8 cellular contexts compared by ENCODE assay signal in the genomic region with DNA sequence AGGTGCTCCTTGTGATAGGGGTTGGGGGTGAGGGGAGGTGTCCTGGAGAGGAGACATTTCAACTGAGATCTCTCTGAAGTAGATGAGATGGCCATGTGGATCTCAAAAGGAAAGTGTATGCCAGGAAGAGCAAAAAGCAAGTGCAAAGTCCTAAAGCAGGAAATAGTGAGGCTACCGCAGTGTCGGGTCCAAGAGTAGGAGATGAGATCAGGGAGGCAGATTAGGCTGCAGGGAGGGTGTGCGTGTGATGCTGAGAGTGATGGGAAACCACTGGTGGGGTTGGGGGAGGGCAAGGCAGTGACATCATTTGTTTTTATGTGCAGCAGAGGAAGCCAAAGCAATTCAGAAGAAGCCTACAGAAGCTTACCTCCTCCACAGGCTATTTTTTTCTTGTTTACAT. TPM values are rescaled to one million over a fixed set of nuclear protein-coding genes. Genes with fewer than 3 reads are reported as not detected.
A peak's percentile ranks its signal among the peaks of the same experiment; 100 is the strongest.
DNase-seq lines count a peak whose midpoint lies in the region; ATAC-seq, FAIRE-seq and TF ChIP-seq lines count a peak whose summit lies in the region.

No MANE protein-coding gene starts in this region.

- ATAC-seq in effector memory CD8-positive, alpha-beta T cell (replicated peaks), result peak; percentile 73
- ATAC-seq in GM18858 (IDR thresholded peaks at IDR 0.05; ENCODE audit: unreplicated experiment), result no peak

- H3K4me1 ChIP-seq in breast epithelium, result peaks cover 0 to 8% of the 10 kb centered on the region in 2 donors

- H3K4me3 Mint-ChIP-seq in MCF 10A (ENCODE audit: unreplicated experiment), result no peak overlapping the region
- peak overlapping the region; percentile 53 to 74 for H3K4me3 Mint-ChIP-seq in effector memory CD8-positive, alpha-beta T cell

- H3K27me3 Mint-ChIP-seq in MCF 10A (ENCODE audit: insufficient read depth, unreplicated experiment), result no peaks in the 10 kb centered on the region
- H3K27me3 Mint-ChIP-seq in effector memory CD8-positive, alpha-beta T cell, result no peaks in the 10 kb centered on the region

- no peaks in the 10 kb centered on the region for H3K36me3 ChIP-seq in breast epithelium

- FAIRE-seq in D721Med (lab: Jason Lieb, UNC), result no peak

- intact Hi-C loops in MCF 10A (cut with micrococcal nuclease), result no loop called here
- intact Hi-C loops in breast epithelium (cut with DNase I; ENCODE audit: low total_unique reads), result no loop called here

- H3K27ac ChIP-seq in breast epithelium, result no peak overlapping the region

- no peak overlapping the region for H3K4me3 ChIP-seq in breast epithelium

- H3K27me3 ChIP-seq in breast epithelium, result no peaks in the 10 kb centered on the region

- peaks cover 4% of the 10 kb centered on the region for H3K36me3 Mint-ChIP-seq in MCF 10A (ENCODE audit: insufficient read depth, unreplicated experiment)
- H3K36me3 Mint-ChIP-seq in effector memory CD8-positive, alpha-beta T cell (ENCODE audit: insufficient read depth), result peaks cover 22% of the 10 kb centered on the region

- POLR2A ChIA-PET in MCF 10A (lab: Yijun Ruan, JAX), result interaction anchor here (0.8 to 2.8 kb wide), 4 partner anchors 12 to 26 kb away, joined by 3 to 14 read pairs (median 4); no protein-coding TSS in a partner anchor

- no TSS peak for BruUV-seq in MCF 10A (replicated peaks; lab: Mats Ljungman, UMichigan)

- H3K4me1 Mint-ChIP-seq in MCF 10A (ENCODE audit: insufficient read depth, unreplicated experiment), result peaks cover 40% of the 10 kb centered on the region
- peaks cover 68 to 78% of the 10 kb centered on the region in 2 donors for H3K4me1 Mint-ChIP-seq in effector memory CD8-positive, alpha-beta T cell (ENCODE audit: low read depth in 2 of 2)

- DNase-seq in MCF 10A (ENCODE audit: unreplicated experiment), result peak; percentile 54
- no peak for DNase-seq in breast epithelium (ENCODE audit: low spot score in 2 of 2)
- DNase-seq in activated CD4-positive, CD25-positive, alpha-beta regulatory T cell treated with anti-CD3 and anti-CD28 coated beads, Interleukin-2, amount 50 U/mL, for 72 hours, result peak; percentile 58
- DNase-seq in effector memory CD8-positive, alpha-beta T cell, result peak; percentile 74 to 81 (median 76)
- DNase-seq in stimulated activated CD4-positive, alpha-beta T cell treated with anti-CD3 and anti-CD28 coated beads, Interleukin-15, amount 100 ng/mL, for 48 hours (ENCODE audit: low read depth in 2 of 2), result peak; percentile 44 to 52
- DNase-seq in D721Med (ENCODE audit: insufficient read length, low spot score), result no peak
- no peak for DNase-seq in amniotic stem cell (lab: John Stamatoyannopoulos, UW)

- no peaks in the 10 kb centered on the region for H3K9me3 Mint-ChIP-seq in MCF 10A (ENCODE audit: unreplicated experiment)
- no peaks in the 10 kb centered on the region for H3K9me3 Mint-ChIP-seq in effector memory CD8-positive, alpha-beta T cell

- no peaks in the 10 kb centered on the region for H3K9me3 ChIP-seq in breast epithelium

- H3K27ac Mint-ChIP-seq in MCF 10A (ENCODE audit: low read depth, unreplicated experiment), result peak overlapping the region; percentile 22
- H3K27ac Mint-ChIP-seq in effector memory CD8-positive, alpha-beta T cell, result peak overlapping the region; percentile 94 to 95

- no peak for TF ChIP-seq POLR2A in breast epithelium (IDR thresholded peaks at IDR 0.05)

- CTCF ChIA-PET in MCF 10A (lab: Yijun Ruan, JAX), result interaction anchor here (0.6 to 6.4 kb wide), 7 partner anchors 11 to 679 kb away, joined by 3 to 87 read pairs (median 4); no protein-coding TSS in a partner anchor

- TF ChIP-seq CTCF in MCF 10A (IDR thresholded peaks at IDR 0.05; ENCODE audit: unreplicated experiment) (no peak), breast epithelium (IDR thresholded peaks at IDR 0.05) (no peak), D721Med (IDR thresholded peaks at IDR 0.05; ENCODE audit: insufficient read depth, missing control alignments) (no peak)

RNA-seq across cellular contexts. Expression of a gene that starts 28.5 kb away (rescaled TPM):
- total RNA-seq in MCF 10A (2022) (49.3 and 55.2 TPM in 2 replicates), breast epithelium (10 to 100 TPM in 2 of 3 donors, 1 to 10 TPM in 1; 6.0 to 13.1 (median 11.5) TPM)

Comparison
In these comparisons a context has a peak if more than half of its experiments do, and no peak if none do; other contexts are left out.
1. DNase-seq: peak in MCF 10A (single experiment), activated CD4-positive, CD25-positive, alpha-beta regulatory T cell treated with anti-CD3 and anti-CD28 coated beads, Interleukin-2, amount 50 U/mL, for 72 hours (single experiment), effector memory CD8-positive, alpha-beta T cell (3 of 3) and stimulated activated CD4-positive, alpha-beta T cell treated with anti-CD3 and anti-CD28 coated beads, Interleukin-15, amount 100 ng/mL, for 48 hours (2 of 2); none in breast epithelium (0 of 2), D721Med (single experiment) and amniotic stem cell (single experiment).